32 cellular contexts compared by ENCODE assay signal in genomic region chr18:61277808-61278207, GRCh38. TPM values are rescaled to one million over a fixed set of nuclear protein-coding genes. Genes with fewer than 3 reads are reported as not detected.
"Had no signal": no experiment of that assay in that cellular context is flagged by ENCODE, and none has a peak within 500 bp of the region (broad histone marks: within the 10 kb centered on the region; RNA-seq: fewer than 3 reads in every experiment).

No MANE protein-coding gene starts in this region.

- H3K27me3 ChIP-seq: colonic mucosa, dorsolateral prefrontal cortex, esophagus muscularis mucosa, esophagus squamous epithelium, foreskin keratinocyte, gastrocnemius medialis, gastroesophageal sphincter, heart left ventricle, heart right ventricle had no signal

- ATAC-seq: effector memory CD8-positive, alpha-beta T cell; esophagus mucosa; foreskin keratinocyte; gastrocnemius medialis; gastroesophageal sphincter; heart left ventricle; heart right ventricle had no signal

- H3K9me3 ChIP-seq: colonic mucosa, gastrocnemius medialis had no signal

- DNase-seq: colonic mucosa; cortex of kidney; dermis blood vessel endothelial cell; dorsolateral prefrontal cortex; effector CD4-positive, alpha-beta T cell; effector CD8-positive, alpha-beta T cell; effector memory CD4-positive, alpha-beta T cell; effector memory CD8-positive, alpha-beta T cell; endodermal cell; erythroblast; esophagus squamous epithelium; foreskin fibroblast; foreskin keratinocyte; foreskin melanocyte; gastrocnemius medialis; glutamatergic neuron; head of caudate nucleus; heart left ventricle; heart right ventricle had no signal

- H3K27ac ChIP-seq: colonic mucosa, coronary artery, dorsolateral prefrontal cortex, epithelial cell of prostate, esophagus muscularis mucosa, esophagus squamous epithelium, foreskin keratinocyte, gastrocnemius medialis, gastroesophageal sphincter, heart left ventricle, heart right ventricle had no signal

- H3K4me3 ChIP-seq: colonic mucosa, coronary artery, dorsolateral prefrontal cortex, esophagus muscularis mucosa, esophagus squamous epithelium, gastrocnemius medialis, gastroesophageal sphincter, heart left ventricle, heart right ventricle had no signal

- FAIRE-seq: colon, endometrium, endothelial cell of umbilical vein, frontal cortex had no signal

- H3K4me1 ChIP-seq: colonic mucosa, esophagus muscularis mucosa, esophagus squamous epithelium, foreskin keratinocyte, gastrocnemius medialis, gastroesophageal sphincter, heart left ventricle, heart right ventricle had no signal

- H3K36me3 ChIP-seq: colonic mucosa, esophagus muscularis mucosa, esophagus squamous epithelium, gastrocnemius medialis, gastroesophageal sphincter, heart left ventricle, heart right ventricle had no signal

RNA-seq across cellular contexts. Expression of gene CDH20, which starts 55.4 kb away (rescaled TPM):
- total RNA-seq: colonic mucosa, dermis microvascular lymphatic vessel endothelial cell, endothelial cell of umbilical vein, epithelial cell of proximal tubule, esophagus mucosa, fibroblast of lung, foreskin keratinocyte, glomerular endothelial cell had no signal
- polyA plus RNA-seq: endothelial cell of umbilical vein, foreskin keratinocyte had no signal
